15 cellular contexts compared by ENCODE assay signal in genomic region chr7:46586406-46586805, GRCh38.
DNase-seq lines count a peak whose midpoint lies in the region; ATAC-seq and TF ChIP-seq lines count a peak whose summit lies in the region.
"Had no signal": no experiment of that assay in that cellular context is flagged by ENCODE, and none has a peak within 500 bp of the region (broad histone marks: within the 10 kb centered on the region; RNA-seq: fewer than 3 reads in every experiment).

No MANE protein-coding gene starts in this region.

- no peaks in the 10 kb centered on the region for H3K9me3 ChIP-seq in Peyer's patch
- H3K9me3 ChIP-seq: A549, BE2C had no signal

- peaks cover 6 to 16% (median 11%) of the 10 kb centered on the region in 3 donors for H3K9me3 Mint-ChIP-seq in T-cell
- peaks cover 3% of the 10 kb centered on the region for H3K9me3 Mint-ChIP-seq in activated T-cell treated with anti-CD3 and anti-CD28 coated beads, Interleukin-2, amount 50 U/mL, for 24 hours

- H3K4me1 ChIP-seq in Peyer's patch = peaks cover 0 to 8% (median 0%) of the 10 kb centered on the region in 4 donors

- no peaks in the 10 kb centered on the region for H3K36me3 Mint-ChIP-seq in T-cell
- H3K36me3 Mint-ChIP-seq in activated T-cell treated with anti-CD3 and anti-CD28 coated beads, Interleukin-2, amount 50 U/mL, for 24 hours (ENCODE audit: low read depth) = no peaks in the 10 kb centered on the region
- H3K36me3 Mint-ChIP-seq: CD4-positive, alpha-beta memory T cell; IgD-negative memory B cell had no signal

- no peak overlapping the region for H3K27ac ChIP-seq in Peyer's patch
- H3K27ac ChIP-seq: A549 had no signal

- CTCF ChIA-PET in T-cell (lab: Charles Lee) = no interaction called here

- no peak for ATAC-seq in T-cell (replicated peaks in 1 of 4)
- ATAC-seq: A549 had no signal

- H3K4me1 Mint-ChIP-seq in T-cell = no peaks in the 10 kb centered on the region
- no peaks in the 10 kb centered on the region for H3K4me1 Mint-ChIP-seq in activated T-cell treated with anti-CD3 and anti-CD28 coated beads, Interleukin-2, amount 50 U/mL, for 24 hours (ENCODE audit: low read depth)
- H3K4me1 Mint-ChIP-seq: CD4-positive, alpha-beta memory T cell; IgD-negative memory B cell had no signal

- DNase-seq in AG08395 (ENCODE audit: low spot score) (peak; percentile 22), LHCN-M2 (ENCODE audit: low read depth) (peak; percentile 57), fibroblast of the aortic adventitia (ENCODE audit: low read depth) (peak; percentile 64), kidney tubule cell (ENCODE audit: low spot score) (peak; percentile 66), T-cell (no peak), Peyer's patch (no peak), NCI-H345 (lab: John Stamatoyannopoulos, UW) (no peak)
- no peak for DNase-seq in activated T-cell treated with anti-CD3 and anti-CD28 coated beads, Interleukin-2, amount 50 U/mL, for 24 hours
- DNase-seq: BE2C; CD4-positive, alpha-beta memory T cell; DMS79 treated with DMSO at 0.1 percent for 48 hours; MV-4-11; NCI-H2107 had no signal

- no peak overlapping the region for H3K27ac Mint-ChIP-seq in T-cell
- no peak overlapping the region for H3K27ac Mint-ChIP-seq in activated T-cell treated with anti-CD3 and anti-CD28 coated beads, Interleukin-2, amount 50 U/mL, for 24 hours
- H3K27ac Mint-ChIP-seq: CD4-positive, alpha-beta memory T cell; IgD-negative memory B cell had no signal

- POLR2A ChIA-PET in T-cell (lab: Charles Lee) = no interaction called here

- no peaks in the 10 kb centered on the region for H3K27me3 ChIP-seq in Peyer's patch
- H3K27me3 ChIP-seq: BE2C had no signal

- no peak for TF ChIP-seq POLR2A in Peyer's patch (IDR thresholded peaks at IDR 0.05)

- peaks cover 0 to 4% of the 10 kb centered on the region in 2 donors for H3K27me3 Mint-ChIP-seq in T-cell
- no peaks in the 10 kb centered on the region for H3K27me3 Mint-ChIP-seq in activated T-cell treated with anti-CD3 and anti-CD28 coated beads, Interleukin-2, amount 50 U/mL, for 24 hours

- TF ChIP-seq CTCF in fibroblast of the aortic adventitia (IDR thresholded peaks at IDR 0.05; ENCODE audit: insufficient read depth, low read length) (no peak), Peyer's patch (IDR thresholded peaks at IDR 0.05) (no peak)

- H3K36me3 ChIP-seq in Peyer's patch = no peaks in the 10 kb centered on the region
- H3K36me3 ChIP-seq: BE2C had no signal

- no peak overlapping the region for H3K4me3 ChIP-seq in fibroblast of the aortic adventitia (ENCODE audit: low read depth, low read length)
- no peak overlapping the region for H3K4me3 ChIP-seq in Peyer's patch
- H3K4me3 ChIP-seq: A549 had no signal

- no peak overlapping the region for H3K4me3 Mint-ChIP-seq in T-cell
- no peak overlapping the region for H3K4me3 Mint-ChIP-seq in activated T-cell treated with anti-CD3 and anti-CD28 coated beads, Interleukin-2, amount 50 U/mL, for 24 hours
- H3K4me3 Mint-ChIP-seq: CD4-positive, alpha-beta memory T cell; IgD-negative memory B cell had no signal

Comparison
In these comparisons a context has a peak if more than half of its experiments do, and no peak if none do; other contexts are left out.
1. DNase-seq: peak in AG08395 (single experiment), LHCN-M2 (single experiment), fibroblast of the aortic adventitia (single experiment) and kidney tubule cell (single experiment); none in T-cell (0 of 34), Peyer's patch (0 of 3), activated T-cell treated with anti-CD3 and anti-CD28 coated beads, Interleukin-2, amount 50 U/mL, for 24 hours (single experiment) and NCI-H345 (single experiment).